Comparison of ENCODE assay signal across 25 cellular contexts in genomic region chr20:55513966-55514365, GRCh38.
"Had no signal": no experiment of that assay in that cellular context is flagged by ENCODE, and none has a peak within 500 bp of the region (broad histone marks: within the 10 kb centered on the region; RNA-seq: fewer than 3 reads in every experiment).

No MANE protein-coding gene starts in this region.

- H3K4me3 ChIP-seq: left lung, lower lobe of right lung, neural progenitor cell, right atrium auricular region, right lobe of liver, smooth muscle cell, stomach, testis, thyroid gland, transverse colon, upper lobe of left lung, vagina had no signal

- H3K27me3 ChIP-seq: left lung, neural progenitor cell, neutrophil, right atrium auricular region, right lobe of liver, stomach, testis, thyroid gland, transverse colon, upper lobe of left lung, vagina had no signal

- ATAC-seq: left cardiac atrium; left lung; lower lobe of right lung; naive thymus-derived CD4-positive, alpha-beta T cell; natural killer cell treated with Interleukin-12 subunit alpha and Interleukin-12 subunit beta and Interleukin-15 and Interleukin-18, amount 100 ng/mL, for 72 hours; right lobe of liver; stimulated activated naive B cell treated with anti-CD40 and anti-IgM and Interleukin-4, amounts not matched to agents 10 μg/mL and 1 μg/mL and 100 μg/mL, for 72 hours; stimulated activated naive CD8-positive, alpha-beta T cell treated with anti-CD3 and anti-CD28 coated beads, Interleukin-15, Interleukin-2, amounts not matched to agents 100 U/mL and 50 U/mL, for 24 hours had no signal

- H3K4me1 ChIP-seq: left lung, lower lobe of right lung, parathyroid adenoma, right atrium auricular region, right lobe of liver, stomach, testis, thyroid gland, transverse colon, upper lobe of left lung, vagina had no signal

- H3K9me3 ChIP-seq: left lung, lower lobe of right lung, neutrophil, right atrium auricular region, right lobe of liver, stomach, testis, thyroid gland, transverse colon, upper lobe of left lung, vagina had no signal

- DNase-seq: hypothalamus; immature natural killer cell; left cardiac atrium; left lung; lower lobe of right lung; naive thymus-derived CD4-positive, alpha-beta T cell; occipital lobe; right lobe of liver; stimulated activated CD4-positive, alpha-beta T cell treated with anti-CD3 and anti-CD28 coated beads, Interleukin-1b, Interleukin-23, amount 100 ng/mL, for 48 hours; stimulated activated CD4-positive, alpha-beta T cell treated with anti-CD3 and anti-CD28 coated beads, Interleukin-2, amount 100 ng/mL, for 48 hours; stimulated activated naive B cell treated with anti-CD40 and anti-IgM and Interleukin-4, amounts not matched to agents 10 μg/mL and 1 μg/mL and 100 μg/mL, for 72 hours; stimulated activated naive CD8-positive, alpha-beta T cell treated with anti-CD3 and anti-CD28 coated beads, Interleukin-15, Interleukin-2, amounts not matched to agents 100 U/mL and 50 U/mL, for 24 hours; stomach; testis; thyroid gland; transverse colon; upper lobe of left lung had no signal

- H2AFZ ChIP-seq: neural progenitor cell, parathyroid adenoma had no signal

- H3K9ac ChIP-seq: neural progenitor cell, parathyroid adenoma had no signal

- FAIRE-seq: islet of Langerhans had no signal

- H3K4me2 ChIP-seq: neural progenitor cell, smooth muscle cell had no signal

- H3K79me2 ChIP-seq: parathyroid adenoma had no signal

- H3K27ac ChIP-seq: left lung, lower lobe of right lung, neural progenitor cell, neutrophil, parathyroid adenoma, right atrium auricular region, right lobe of liver, stomach, testis, thyroid gland, transverse colon, upper lobe of left lung, vagina had no signal

- H3K36me3 ChIP-seq: left lung, lower lobe of right lung, neural progenitor cell, neutrophil, right atrium auricular region, right lobe of liver, stomach, thyroid gland, transverse colon, upper lobe of left lung, vagina had no signal
